Comparison of ENCODE assay signal across 17 cellular contexts in genomic region chr2:222884114-222884764, GRCh38. TPM values are rescaled to one million over a fixed set of nuclear protein-coding genes. Genes with fewer than 3 reads are reported as not detected.
A peak's percentile ranks its signal among the peaks of the same experiment; 100 is the strongest.
DNase-seq lines count a peak whose midpoint lies in the region; ATAC-seq, FAIRE-seq and TF ChIP-seq lines count a peak whose summit lies in the region.
"Had no signal": no experiment of that assay in that cellular context is flagged by ENCODE, and none has a peak within 500 bp of the region (broad histone marks: within the 10 kb centered on the region; RNA-seq: fewer than 3 reads in every experiment).

No MANE protein-coding gene starts in this region.

- no peaks in the 10 kb centered on the region for H3K9me3 Mint-ChIP-seq in stimulated activated memory B cell treated with anti-CD40 and anti-IgM and Interleukin-4, amounts not matched to agents 10 μg/mL and 1 μg/mL and 100 μg/mL, for 72 hours
- H3K9me3 Mint-ChIP-seq: activated naive CD8-positive, alpha-beta T cell treated with anti-CD3 and anti-CD28 coated beads, Interleukin-2, amount 10 ng/mL, durations not matched to agents 7 days and 5 days; stimulated activated naive CD8-positive, alpha-beta T cell treated with anti-CD3 and anti-CD28 coated beads, Interleukin-15, Interleukin-2, amounts not matched to agents 100 ng/mL and 50 ng/mL, for 24 hours had no signal

- TF ChIP-seq CTCF in ascending aorta (IDR thresholded peaks at IDR 0.05) (no peak), gastrocnemius medialis (IDR thresholded peaks at IDR 0.05 in 4 of 5, conservative IDR thresholded peaks at IDR 0.05 in 1 of 5) (no peak), GM20000 (IDR thresholded peaks at IDR 0.05; ENCODE audit: extremely low read depth, missing control alignments) (no peak)

- H3K27me3 ChIP-seq in ascending aorta, result no peaks in the 10 kb centered on the region
- H3K27me3 ChIP-seq in gastrocnemius medialis, result no peaks in the 10 kb centered on the region
- H3K27me3 ChIP-seq: pancreas had no signal

- H3K36me3 ChIP-seq in ascending aorta (no peaks in the 10 kb centered on the region), gastrocnemius medialis (no peaks in the 10 kb centered on the region)
- H3K36me3 ChIP-seq: pancreas had no signal

- ATAC-seq in gastrocnemius medialis (peak in 1 of 2 donors; percentile 38), GM18505 (IDR thresholded peaks at IDR 0.05; ENCODE audit: unreplicated experiment) (no peak)
- ATAC-seq in stimulated activated memory B cell treated with anti-CD40 and anti-IgM and Interleukin-4, amounts not matched to agents 10 μg/mL and 1 μg/mL and 100 μg/mL, for 72 hours, result no peak

- intact Hi-C loops in ascending aorta (cut with DNase I), result no loop called here
- intact Hi-C loops in gastrocnemius medialis (cut with DNase I; ENCODE audit: low total_unique reads), result no loop called here

- H3K27ac Mint-ChIP-seq in stimulated activated memory B cell treated with anti-CD40 and anti-IgM and Interleukin-4, amounts not matched to agents 10 μg/mL and 1 μg/mL and 100 μg/mL, for 72 hours, result no peak overlapping the region
- H3K27ac Mint-ChIP-seq: activated naive CD8-positive, alpha-beta T cell treated with anti-CD3 and anti-CD28 coated beads, Interleukin-2, amount 10 ng/mL, durations not matched to agents 7 days and 5 days; stimulated activated naive CD8-positive, alpha-beta T cell treated with anti-CD3 and anti-CD28 coated beads, Interleukin-15, Interleukin-2, amounts not matched to agents 100 ng/mL and 50 ng/mL, for 24 hours had no signal

- peak overlapping the region; percentile 31 to 33 for H3K27ac ChIP-seq in ascending aorta
- peak overlapping the region; percentile 51 to 75 (median 72) for H3K27ac ChIP-seq in gastrocnemius medialis
- H3K27ac ChIP-seq: pancreas had no signal

- no peak for TF ChIP-seq POLR2A in gastrocnemius medialis (IDR thresholded peaks at IDR 0.05)
- TF ChIP-seq POLR2A in GM18505 (IDR thresholded peaks at IDR 0.05; ENCODE audit: borderline replicate concordance, extremely low read depth, insufficient read depth, insufficient read length), result no peak

- DNase-seq in LHCN-M2 (ENCODE audit: low read depth) (peak; percentile 36), ascending aorta (ENCODE audit: low spot score in 2 of 2) (no peak), gastrocnemius medialis (no peak), GM20000 (ENCODE audit: low spot score) (no peak), GM19239 (ENCODE audit: insufficient read length, low spot score) (no peak)
- DNase-seq: activated naive CD8-positive, alpha-beta T cell treated with anti-CD3 and anti-CD28 coated beads, Interleukin-2, amount 10 ng/mL, durations not matched to agents 7 days and 5 days; C1 segment of cervical spinal cord; EL; NCI-H1417 treated with DMSO at 0.1 percent for 48 hours; NCI-H748 treated with DMSO at 0.1 percent for 48 hours; pancreas; SHP77; stimulated activated CD4-positive, alpha-beta T cell treated with anti-CD3 and anti-CD28 coated beads, Interleukin-4, amount 100 ng/mL, for 1 hour had no signal

- FAIRE-seq in islet of Langerhans (lab: Jason Lieb, UNC) (peak; percentile 17), GM19239 (lab: Jason Lieb, UNC) (no peak)
- FAIRE-seq: pancreas had no signal

- H3K9me3 ChIP-seq in ascending aorta (no peaks in the 10 kb centered on the region), gastrocnemius medialis (no peaks in the 10 kb centered on the region)
- H3K9me3 ChIP-seq: pancreas had no signal

- H3K4me3 Mint-ChIP-seq in stimulated activated memory B cell treated with anti-CD40 and anti-IgM and Interleukin-4, amounts not matched to agents 10 μg/mL and 1 μg/mL and 100 μg/mL, for 72 hours, result no peak overlapping the region
- H3K4me3 Mint-ChIP-seq: activated naive CD8-positive, alpha-beta T cell treated with anti-CD3 and anti-CD28 coated beads, Interleukin-2, amount 10 ng/mL, durations not matched to agents 7 days and 5 days; stimulated activated naive CD8-positive, alpha-beta T cell treated with anti-CD3 and anti-CD28 coated beads, Interleukin-15, Interleukin-2, amounts not matched to agents 100 ng/mL and 50 ng/mL, for 24 hours had no signal

- in situ Hi-C loops in gastrocnemius medialis (cut with MboI; ENCODE audit: low sequenced_read_pairs in 4 of 4), result no loop called here

- no peaks in the 10 kb centered on the region for H3K27me3 Mint-ChIP-seq in stimulated activated memory B cell treated with anti-CD40 and anti-IgM and Interleukin-4, amounts not matched to agents 10 μg/mL and 1 μg/mL and 100 μg/mL, for 72 hours
- H3K27me3 Mint-ChIP-seq: activated naive CD8-positive, alpha-beta T cell treated with anti-CD3 and anti-CD28 coated beads, Interleukin-2, amount 10 ng/mL, durations not matched to agents 7 days and 5 days; stimulated activated naive CD8-positive, alpha-beta T cell treated with anti-CD3 and anti-CD28 coated beads, Interleukin-15, Interleukin-2, amounts not matched to agents 100 ng/mL and 50 ng/mL, for 24 hours had no signal

- peaks cover 21% of the 10 kb centered on the region for H3K4me1 Mint-ChIP-seq in stimulated activated memory B cell treated with anti-CD40 and anti-IgM and Interleukin-4, amounts not matched to agents 10 μg/mL and 1 μg/mL and 100 μg/mL, for 72 hours
- H3K4me1 Mint-ChIP-seq: activated naive CD8-positive, alpha-beta T cell treated with anti-CD3 and anti-CD28 coated beads, Interleukin-2, amount 10 ng/mL, durations not matched to agents 7 days and 5 days had no signal

- H3K4me3 ChIP-seq in ascending aorta (peak overlapping the region in 1 of 2 donors; percentile 2), gastrocnemius medialis (peak overlapping the region in 1 of 4 donors; percentile 26)
- H3K4me3 ChIP-seq: pancreas had no signal

- H3K4me1 ChIP-seq in ascending aorta (peaks cover 18 to 31% of the 10 kb centered on the region in 2 donors), gastrocnemius medialis (peaks cover 71 to 81% of the 10 kb centered on the region in 2 donors)

- H3K36me3 Mint-ChIP-seq in stimulated activated memory B cell treated with anti-CD40 and anti-IgM and Interleukin-4, amounts not matched to agents 10 μg/mL and 1 μg/mL and 100 μg/mL, for 72 hours, result peaks cover 5% of the 10 kb centered on the region

RNA-seq across cellular contexts. Expression of gene ACSL3, which starts 23.4 kb away (rescaled TPM):
- 178 and 215 TPM in 2 replicates for total RNA-seq in LHCN-M2 (2014; rRNA removed)
- 44.6 TPM for polyA plus RNA-seq in LHCN-M2 (2012)
- 48.9 TPM for total RNA-seq in ascending aorta
- 10 to 100 TPM; 34.7 to 56.8 (median 38.2) TPM for total RNA-seq in gastrocnemius medialis
